27 cellular contexts compared by ENCODE assay signal in the genomic region with DNA sequence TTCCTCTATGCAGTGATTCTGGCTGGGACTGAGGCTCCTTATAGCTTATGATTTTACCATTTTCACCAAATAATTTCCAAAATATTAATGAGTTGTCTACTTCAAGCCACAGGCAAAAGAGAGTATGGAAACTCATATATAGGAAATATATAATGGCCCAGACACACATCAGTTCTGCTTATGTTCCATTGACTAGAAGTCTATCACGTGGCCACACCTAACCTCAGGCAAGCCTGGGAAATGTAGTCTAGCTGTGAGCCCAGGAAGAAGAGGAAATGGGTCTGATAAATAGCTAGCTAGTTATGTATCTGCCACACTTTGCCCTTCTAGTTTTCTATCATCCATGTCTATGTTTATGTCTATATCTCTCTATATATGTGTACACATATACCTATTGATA.
"Had no signal": no experiment of that assay in that cellular context is flagged by ENCODE, and none has a peak within 500 bp of the region (broad histone marks: within the 10 kb centered on the region; RNA-seq: fewer than 3 reads in every experiment).

No MANE protein-coding gene starts in this region.

- H3K9me3 ChIP-seq: esophagus squamous epithelium, prostate gland, right atrium auricular region, suprapubic skin, transverse colon, upper lobe of right lung, uterus had no signal

- H3K4me3 ChIP-seq: esophagus squamous epithelium, heart right ventricle, left lung, neural progenitor cell, prostate gland, right atrium auricular region, smooth muscle cell, suprapubic skin, transverse colon, upper lobe of right lung, uterus had no signal

- H3K36me3 ChIP-seq: esophagus squamous epithelium, heart right ventricle, left lung, neural progenitor cell, prostate gland, right atrium auricular region, suprapubic skin, transverse colon, upper lobe of right lung, uterus had no signal

- DNase-seq: effector memory CD8-positive, alpha-beta T cell; erythroblast; esophagus squamous epithelium; glutamatergic neuron; heart right ventricle; hippocampal formation; left cardiac atrium; left lung; mesenchymal stem cell; midbrain; naive thymus-derived CD4-positive, alpha-beta T cell; stimulated activated CD4-positive, alpha-beta T cell treated with anti-CD3 and anti-CD28 coated beads, Interleukin-12 subunit alpha, Interleukin-12 subunit beta, amount 100 ng/mL, for 4 hours; stimulated activated CD4-positive, alpha-beta T cell treated with anti-CD3 and anti-CD28 coated beads, Interleukin-1b, Interleukin-23, amount 100 ng/mL, for 48 hours; stimulated activated CD4-positive, alpha-beta T cell treated with anti-CD3 and anti-CD28 coated beads, Interleukin-4, amount 100 ng/mL, for 1 hour; stimulated activated CD8-positive, alpha-beta memory T cell treated with anti-CD3 and anti-CD28 coated beads, Interleukin-4, amount 100 ng/mL, for 48 hours; stimulated activated naive CD4-positive, alpha-beta T cell; stimulated activated naive CD8-positive, alpha-beta T cell treated with anti-CD3 and anti-CD28 coated beads, Interleukin-15, amount 100 ng/mL, for 72 hours; transverse colon; upper lobe of right lung; uterus had no signal

- ATAC-seq: effector memory CD8-positive, alpha-beta T cell; heart right ventricle; left cardiac atrium; left lung; naive thymus-derived CD4-positive, alpha-beta T cell; sciatic nerve; stimulated activated naive CD8-positive, alpha-beta T cell treated with anti-CD3 and anti-CD28 coated beads, Interleukin-15, amount 100 ng/mL, for 72 hours; upper lobe of right lung had no signal

- H2AFZ ChIP-seq: neural progenitor cell, parathyroid adenoma had no signal

- H3K27me3 ChIP-seq: esophagus squamous epithelium, heart right ventricle, left lung, neural progenitor cell, right atrium auricular region, suprapubic skin, transverse colon, upper lobe of right lung, uterus had no signal

- H3K4me2 ChIP-seq: neural progenitor cell, smooth muscle cell had no signal

- H3K9ac ChIP-seq: neural progenitor cell, parathyroid adenoma had no signal

- H3K79me2 ChIP-seq: parathyroid adenoma had no signal

- H3K4me1 ChIP-seq: esophagus squamous epithelium, heart right ventricle, left lung, neural progenitor cell, parathyroid adenoma, prostate gland, right atrium auricular region, suprapubic skin, transverse colon, upper lobe of right lung, uterus had no signal
